Comparison of ENCODE assay signal across 1 cellular context in the genomic region with DNA sequence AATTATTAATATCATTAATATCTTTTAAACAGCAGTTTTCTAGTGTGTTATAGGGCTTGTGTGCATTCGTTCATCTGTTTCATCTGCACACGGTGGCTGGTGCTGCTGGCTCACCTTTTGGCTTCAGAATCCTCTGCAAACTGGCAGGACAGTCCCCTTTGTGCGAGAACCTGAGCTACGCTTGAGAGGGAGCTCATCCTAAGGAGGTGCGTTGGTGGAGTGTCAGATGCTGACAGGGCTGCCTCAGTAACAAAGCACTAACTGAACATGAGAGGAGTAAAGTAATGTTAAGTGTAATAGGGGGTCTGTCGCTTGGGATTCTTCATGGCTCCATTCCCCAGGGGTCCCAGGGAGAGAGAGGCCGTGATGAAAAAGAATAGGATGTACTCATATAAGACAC.
TF ChIP-seq lines count a peak whose summit lies in the region.

No MANE protein-coding gene starts in this region.

TF ChIP-seq in GM23338, 12 proteins besides CTCF, POLR2A, EP300 and RAD21 (continued from another document):
- TF ChIP-seq, protein P1, sequence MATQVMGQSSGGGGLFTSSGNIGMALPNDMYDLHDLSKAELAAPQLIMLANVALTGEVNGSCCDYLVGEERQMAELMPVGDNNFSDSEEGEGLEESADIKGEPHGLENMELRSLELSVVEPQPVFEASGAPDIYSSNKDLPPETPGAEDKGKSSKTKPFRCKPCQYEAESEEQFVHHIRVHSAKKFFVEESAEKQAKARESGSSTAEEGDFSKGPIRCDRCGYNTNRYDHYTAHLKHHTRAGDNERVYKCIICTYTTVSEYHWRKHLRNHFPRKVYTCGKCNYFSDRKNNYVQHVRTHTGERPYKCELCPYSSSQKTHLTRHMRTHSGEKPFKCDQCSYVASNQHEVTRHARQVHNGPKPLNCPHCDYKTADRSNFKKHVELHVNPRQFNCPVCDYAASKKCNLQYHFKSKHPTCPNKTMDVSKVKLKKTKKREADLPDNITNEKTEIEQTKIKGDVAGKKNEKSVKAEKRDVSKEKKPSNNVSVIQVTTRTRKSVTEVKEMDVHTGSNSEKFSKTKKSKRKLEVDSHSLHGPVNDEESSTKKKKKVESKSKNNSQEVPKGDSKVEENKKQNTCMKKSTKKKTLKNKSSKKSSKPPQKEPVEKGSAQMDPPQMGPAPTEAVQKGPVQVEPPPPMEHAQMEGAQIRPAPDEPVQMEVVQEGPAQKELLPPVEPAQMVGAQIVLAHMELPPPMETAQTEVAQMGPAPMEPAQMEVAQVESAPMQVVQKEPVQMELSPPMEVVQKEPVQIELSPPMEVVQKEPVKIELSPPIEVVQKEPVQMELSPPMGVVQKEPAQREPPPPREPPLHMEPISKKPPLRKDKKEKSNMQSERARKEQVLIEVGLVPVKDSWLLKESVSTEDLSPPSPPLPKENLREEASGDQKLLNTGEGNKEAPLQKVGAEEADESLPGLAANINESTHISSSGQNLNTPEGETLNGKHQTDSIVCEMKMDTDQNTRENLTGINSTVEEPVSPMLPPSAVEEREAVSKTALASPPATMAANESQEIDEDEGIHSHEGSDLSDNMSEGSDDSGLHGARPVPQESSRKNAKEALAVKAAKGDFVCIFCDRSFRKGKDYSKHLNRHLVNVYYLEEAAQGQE (IDR thresholded peaks at IDR 0.05; ENCODE audit: unreplicated experiment): no peak
- TF ChIP-seq ZNF331 (CRISPR knock-in tag; IDR thresholded peaks at IDR 0.05; ENCODE audit: low read depth) (no peak), CREB1 (CRISPR knock-in tag; IDR thresholded peaks at IDR 0.05; ENCODE audit: low read depth) (no peak), ZNF114 (CRISPR knock-in tag; IDR thresholded peaks at IDR 0.05) (no peak), STAT1 (IDR thresholded peaks at IDR 0.05; ENCODE audit: unreplicated experiment) (no peak), NANOG (IDR thresholded peaks at IDR 0.05; ENCODE audit: borderline replicate concordance) (no peak), EZH2 (IDR thresholded peaks at IDR 0.05; ENCODE audit: low read depth, unreplicated experiment) (no peak), POLR2AphosphoS5 (IDR thresholded peaks at IDR 0.05; ENCODE audit: low read depth) (no peak)
- TF ChIP-seq, protein P2, sequence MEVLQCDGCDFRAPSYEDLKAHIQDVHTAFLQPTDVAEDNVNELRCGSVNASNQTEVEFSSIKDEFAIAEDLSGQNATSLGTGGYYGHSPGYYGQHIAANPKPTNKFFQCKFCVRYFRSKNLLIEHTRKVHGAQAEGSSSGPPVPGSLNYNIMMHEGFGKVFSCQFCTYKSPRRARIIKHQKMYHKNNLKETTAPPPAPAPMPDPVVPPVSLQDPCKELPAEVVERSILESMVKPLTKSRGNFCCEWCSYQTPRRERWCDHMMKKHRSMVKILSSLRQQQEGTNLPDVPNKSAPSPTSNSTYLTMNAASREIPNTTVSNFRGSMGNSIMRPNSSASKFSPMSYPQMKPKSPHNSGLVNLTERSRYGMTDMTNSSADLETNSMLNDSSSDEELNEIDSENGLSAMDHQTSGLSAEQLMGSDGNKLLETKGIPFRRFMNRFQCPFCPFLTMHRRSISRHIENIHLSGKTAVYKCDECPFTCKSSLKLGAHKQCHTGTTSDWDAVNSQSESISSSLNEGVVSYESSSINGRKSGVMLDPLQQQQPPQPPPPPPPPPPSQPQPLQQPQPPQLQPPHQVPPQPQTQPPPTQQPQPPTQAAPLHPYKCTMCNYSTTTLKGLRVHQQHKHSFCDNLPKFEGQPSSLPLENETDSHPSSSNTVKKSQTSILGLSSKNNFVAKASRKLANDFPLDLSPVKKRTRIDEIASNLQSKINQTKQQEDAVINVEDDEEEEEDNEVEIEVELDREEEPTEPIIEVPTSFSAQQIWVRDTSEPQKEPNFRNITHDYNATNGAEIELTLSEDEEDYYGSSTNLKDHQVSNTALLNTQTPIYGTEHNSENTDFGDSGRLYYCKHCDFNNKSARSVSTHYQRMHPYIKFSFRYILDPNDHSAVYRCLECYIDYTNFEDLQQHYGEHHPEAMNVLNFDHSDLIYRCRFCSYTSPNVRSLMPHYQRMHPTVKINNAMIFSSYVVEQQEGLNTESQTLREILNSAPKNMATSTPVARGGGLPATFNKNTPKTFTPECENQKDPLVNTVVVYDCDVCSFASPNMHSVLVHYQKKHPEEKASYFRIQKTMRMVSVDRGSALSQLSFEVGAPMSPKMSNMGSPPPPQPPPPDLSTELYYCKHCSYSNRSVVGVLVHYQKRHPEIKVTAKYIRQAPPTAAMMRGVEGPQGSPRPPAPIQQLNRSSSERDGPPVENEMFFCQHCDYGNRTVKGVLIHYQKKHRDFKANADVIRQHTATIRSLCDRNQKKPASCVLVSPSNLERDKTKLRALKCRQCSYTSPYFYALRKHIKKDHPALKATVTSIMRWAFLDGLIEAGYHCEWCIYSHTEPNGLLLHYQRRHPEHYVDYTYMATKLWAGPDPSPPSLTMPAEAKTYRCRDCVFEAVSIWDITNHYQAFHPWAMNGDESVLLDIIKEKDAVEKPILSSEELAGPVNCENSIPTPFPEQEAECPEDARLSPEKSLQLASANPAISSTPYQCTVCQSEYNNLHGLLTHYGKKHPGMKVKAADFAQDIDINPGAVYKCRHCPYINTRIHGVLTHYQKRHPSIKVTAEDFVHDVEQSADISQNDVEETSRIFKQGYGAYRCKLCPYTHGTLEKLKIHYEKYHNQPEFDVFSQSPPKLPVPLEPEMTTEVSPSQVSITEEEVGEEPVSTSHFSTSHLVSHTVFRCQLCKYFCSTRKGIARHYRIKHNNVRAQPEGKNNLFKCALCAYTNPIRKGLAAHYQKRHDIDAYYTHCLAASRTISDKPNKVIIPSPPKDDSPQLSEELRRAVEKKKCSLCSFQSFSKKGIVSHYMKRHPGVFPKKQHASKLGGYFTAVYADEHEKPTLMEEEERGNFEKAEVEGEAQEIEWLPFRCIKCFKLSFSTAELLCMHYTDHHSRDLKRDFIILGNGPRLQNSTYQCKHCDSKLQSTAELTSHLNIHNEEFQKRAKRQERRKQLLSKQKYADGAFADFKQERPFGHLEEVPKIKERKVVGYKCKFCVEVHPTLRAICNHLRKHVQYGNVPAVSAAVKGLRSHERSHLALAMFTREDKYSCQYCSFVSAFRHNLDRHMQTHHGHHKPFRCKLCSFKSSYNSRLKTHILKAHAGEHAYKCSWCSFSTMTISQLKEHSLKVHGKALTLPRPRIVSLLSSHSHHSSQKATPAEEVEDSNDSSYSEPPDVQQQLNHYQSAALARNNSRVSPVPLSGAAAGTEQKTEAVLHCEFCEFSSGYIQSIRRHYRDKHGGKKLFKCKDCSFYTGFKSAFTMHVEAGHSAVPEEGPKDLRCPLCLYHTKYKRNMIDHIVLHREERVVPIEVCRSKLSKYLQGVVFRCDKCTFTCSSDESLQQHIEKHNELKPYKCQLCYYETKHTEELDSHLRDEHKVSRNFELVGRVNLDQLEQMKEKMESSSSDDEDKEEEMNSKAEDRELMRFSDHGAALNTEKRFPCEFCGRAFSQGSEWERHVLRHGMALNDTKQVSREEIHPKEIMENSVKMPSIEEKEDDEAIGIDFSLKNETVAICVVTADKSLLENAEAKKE (CRISPR knock-in tag; IDR thresholded peaks at IDR 0.05): no peak
- TF ChIP-seq, protein P3, sequence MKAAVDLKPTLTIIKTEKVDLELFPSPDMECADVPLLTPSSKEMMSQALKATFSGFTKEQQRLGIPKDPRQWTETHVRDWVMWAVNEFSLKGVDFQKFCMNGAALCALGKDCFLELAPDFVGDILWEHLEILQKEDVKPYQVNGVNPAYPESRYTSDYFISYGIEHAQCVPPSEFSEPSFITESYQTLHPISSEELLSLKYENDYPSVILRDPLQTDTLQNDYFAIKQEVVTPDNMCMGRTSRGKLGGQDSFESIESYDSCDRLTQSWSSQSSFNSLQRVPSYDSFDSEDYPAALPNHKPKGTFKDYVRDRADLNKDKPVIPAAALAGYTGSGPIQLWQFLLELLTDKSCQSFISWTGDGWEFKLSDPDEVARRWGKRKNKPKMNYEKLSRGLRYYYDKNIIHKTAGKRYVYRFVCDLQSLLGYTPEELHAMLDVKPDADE (IDR thresholded peaks at IDR 0.05): no peak
